8 cellular contexts compared by ENCODE assay signal in the genomic region with DNA sequence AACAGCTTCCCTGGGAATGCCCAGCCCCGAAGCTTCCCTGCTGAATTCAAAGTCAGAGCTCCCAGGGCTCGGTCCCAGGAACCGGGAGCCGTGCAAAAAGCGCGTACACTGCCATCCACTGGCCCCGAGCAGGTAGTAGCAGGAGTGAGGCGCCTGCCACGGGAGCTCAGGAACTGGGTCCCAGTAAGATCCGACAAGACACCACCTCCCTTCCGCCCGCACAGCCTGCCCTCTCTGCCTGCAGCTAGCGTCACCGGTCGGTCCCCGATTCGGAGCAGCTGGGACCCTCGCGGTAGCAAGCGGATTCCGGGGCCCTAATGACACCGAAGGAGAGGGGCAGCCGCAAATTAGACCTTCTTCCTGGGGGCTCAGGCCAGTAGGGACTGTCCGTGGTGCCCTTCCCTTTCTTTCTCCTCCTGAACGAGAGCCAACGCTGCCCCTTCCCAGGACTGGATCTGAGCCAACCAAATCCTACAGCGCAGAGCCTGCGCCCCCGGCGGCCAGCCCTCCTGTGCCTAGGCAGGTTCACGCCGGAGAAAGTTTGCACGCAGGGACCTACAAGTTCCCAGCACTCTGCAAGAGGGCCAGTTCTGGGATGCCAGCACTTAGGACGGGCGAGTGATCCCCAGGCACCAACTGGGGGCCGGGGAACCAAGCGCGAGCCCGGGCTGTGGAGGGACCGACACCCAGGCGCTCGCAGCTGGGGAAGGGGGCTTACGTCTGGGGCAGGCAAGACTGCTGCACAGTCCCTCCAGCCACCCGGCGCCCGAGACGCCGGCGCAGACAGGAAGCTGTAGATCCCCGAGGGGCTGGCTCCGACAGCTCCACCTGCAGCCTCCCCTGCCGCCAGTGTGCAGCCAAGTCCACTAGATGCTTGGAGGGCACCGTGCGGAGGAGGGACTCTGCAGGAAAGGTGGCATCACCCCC. TPM values are rescaled to one million over a fixed set of nuclear protein-coding genes. Genes with fewer than 3 reads are reported as not detected.
DNase-seq lines count a peak whose midpoint lies in the region; ATAC-seq and TF ChIP-seq lines count a peak whose summit lies in the region.

No MANE protein-coding gene starts in this region.

- no peaks in the 10 kb centered on the region for H3K36me3 Mint-ChIP-seq in CD4-positive, CD25-positive, alpha-beta regulatory T cell
- H3K36me3 Mint-ChIP-seq in activated CD8-positive, alpha-beta memory T cell treated with anti-CD3 and anti-CD28 coated beads, Interleukin-2, amount 10 ng/mL, durations not matched to agents 7 days and 5 days = no peaks in the 10 kb centered on the region
- H3K36me3 Mint-ChIP-seq in endothelial cell (ENCODE audit: low read depth, unreplicated experiment) = no peaks in the 10 kb centered on the region

- H2BK5ac ChIP-seq in mesendoderm (ENCODE audit: low read length) = no peak overlapping the region

- H3K4me3 ChIP-seq in CD4-positive, CD25-positive, alpha-beta regulatory T cell (ENCODE audit: low read depth, low read length) = peak overlapping the region; percentile 74
- peak overlapping the region; percentile 44 for H3K4me3 ChIP-seq in mesendoderm (ENCODE audit: low read length)

- H3K4me1 ChIP-seq in CD4-positive, CD25-positive, alpha-beta regulatory T cell (ENCODE audit: control insufficient read depth, insufficient read depth, low read length, poor library complexity, severe bottlenecking) = peaks cover 36% of the 10 kb centered on the region
- H3K4me1 ChIP-seq in mesendoderm (ENCODE audit: control insufficient read depth, low read depth, low read length) = peaks cover 5% of the 10 kb centered on the region

- no peaks in the 10 kb centered on the region for H3K36me3 ChIP-seq in CD4-positive, CD25-positive, alpha-beta regulatory T cell (ENCODE audit: control insufficient read depth, insufficient read depth, low read length)
- no peaks in the 10 kb centered on the region for H3K36me3 ChIP-seq in mesendoderm (ENCODE audit: control insufficient read depth, insufficient read depth, low read length)

- no peak overlapping the region for H3K23ac ChIP-seq in mesendoderm (ENCODE audit: low read length)

- peak overlapping the region; percentile 84 to 92 (median 87) for H3K4me3 Mint-ChIP-seq in CD4-positive, CD25-positive, alpha-beta regulatory T cell
- peak overlapping the region; percentile 74 for H3K4me3 Mint-ChIP-seq in activated CD8-positive, alpha-beta memory T cell treated with anti-CD3 and anti-CD28 coated beads, Interleukin-2, amount 10 ng/mL, durations not matched to agents 7 days and 5 days
- peak overlapping the region; percentile 77 for H3K4me3 Mint-ChIP-seq in endothelial cell (ENCODE audit: unreplicated experiment)

- peaks cover 38% of the 10 kb centered on the region for H3K27me3 Mint-ChIP-seq in CD4-positive, CD25-positive, alpha-beta regulatory T cell
- peaks cover 20% of the 10 kb centered on the region for H3K27me3 Mint-ChIP-seq in activated CD8-positive, alpha-beta memory T cell treated with anti-CD3 and anti-CD28 coated beads, Interleukin-2, amount 10 ng/mL, durations not matched to agents 7 days and 5 days
- H3K27me3 Mint-ChIP-seq in endothelial cell (ENCODE audit: unreplicated experiment) = peaks cover 10% of the 10 kb centered on the region

- peak; percentile 20 to 73 (median 41) for DNase-seq in CD4-positive, CD25-positive, alpha-beta regulatory T cell
- DNase-seq in NCI-H774 (lab: John Stamatoyannopoulos, UW) (peak; percentile 83), endothelial cell (ENCODE audit: low spot score) (peak; percentile 77), mesendoderm (peak; percentile 94)
- DNase-seq in activated CD8-positive, alpha-beta memory T cell treated with anti-CD3 and anti-CD28 coated beads, Interleukin-2, amount 10 ng/mL, durations not matched to agents 7 days and 5 days = peak; percentile 74
- DNase-seq in stimulated activated CD8-positive, alpha-beta memory T cell treated with anti-CD3 and anti-CD28 coated beads, Interleukin-12 subunit alpha, Interleukin-12 subunit beta, amount 100 ng/mL, for 4 hours (ENCODE audit: low read depth) = peak; percentile 22

- peak overlapping the region in 2 of 3 donors; percentile 20 to 29 for H3K27ac Mint-ChIP-seq in CD4-positive, CD25-positive, alpha-beta regulatory T cell
- H3K27ac Mint-ChIP-seq in activated CD8-positive, alpha-beta memory T cell treated with anti-CD3 and anti-CD28 coated beads, Interleukin-2, amount 10 ng/mL, durations not matched to agents 7 days and 5 days = no peak overlapping the region
- H3K27ac Mint-ChIP-seq in endothelial cell (ENCODE audit: unreplicated experiment) = no peak overlapping the region

- no peak overlapping the region for H3K18ac ChIP-seq in mesendoderm (ENCODE audit: low read length)

- peak overlapping the region; percentile 63 for H3K9ac ChIP-seq in mesendoderm (ENCODE audit: low read length)

- H4K8ac ChIP-seq in mesendoderm (ENCODE audit: low read depth, low read length) = no peak overlapping the region

- peak; percentile 26 for TF ChIP-seq CTCF in endothelial cell (IDR thresholded peaks at IDR 0.05; ENCODE audit: unreplicated experiment)

- WGBS in mesendoderm (ENCODE audit: extremely low coverage, insufficient coverage, low lambda C conversion rate) = no CpG with 5 or more reads among the region's 54 CpGs

- no peak overlapping the region for H2BK15ac ChIP-seq in mesendoderm (replicated peaks; ENCODE audit: low read depth)

- H3K9me3 Mint-ChIP-seq in CD4-positive, CD25-positive, alpha-beta regulatory T cell = peaks cover 0 to under 1% (median 0%) of the 10 kb centered on the region in 7 donors
- no peaks in the 10 kb centered on the region for H3K9me3 Mint-ChIP-seq in activated CD8-positive, alpha-beta memory T cell treated with anti-CD3 and anti-CD28 coated beads, Interleukin-2, amount 10 ng/mL, durations not matched to agents 7 days and 5 days (ENCODE audit: low read depth)
- no peaks in the 10 kb centered on the region for H3K9me3 Mint-ChIP-seq in endothelial cell (ENCODE audit: unreplicated experiment)

- peak overlapping the region; percentile 88 for H3K56ac ChIP-seq in mesendoderm (ENCODE audit: low read length)

- H3K9me3 ChIP-seq in CD4-positive, CD25-positive, alpha-beta regulatory T cell (ENCODE audit: control insufficient read depth in 2 of 2, low read length in 2 of 2) = no peaks in the 10 kb centered on the region

- no peaks in the 10 kb centered on the region for H3K79me1 ChIP-seq in mesendoderm (ENCODE audit: low read length)

- H3K4me2 ChIP-seq in mesendoderm (ENCODE audit: low read length) = peak overlapping the region; percentile 83

- H3K27me3 ChIP-seq in CD4-positive, CD25-positive, alpha-beta regulatory T cell (ENCODE audit: control insufficient read depth, insufficient read depth, low read length) = peaks cover 4% of the 10 kb centered on the region
- H3K27me3 ChIP-seq in mesendoderm (ENCODE audit: insufficient read depth, low read length, poor library complexity) = no peaks in the 10 kb centered on the region

- CTCF ChIA-PET in activated CD8-positive, alpha-beta memory T cell treated with anti-CD3 and anti-CD28 coated beads, Interleukin-2, amount 10 ng/mL, durations not matched to agents 7 days and 5 days (lab: Charles Lee) = interaction anchor here (0.7 to 2.5 kb wide), 25 partner anchors 9 to 295 kb away, joined by 3 to 20 read pairs (median 4); no protein-coding TSS in a partner anchor

- H2AK5ac ChIP-seq in mesendoderm (ENCODE audit: low read length) = no peak overlapping the region

- H3K4me1 Mint-ChIP-seq in CD4-positive, CD25-positive, alpha-beta regulatory T cell = peaks cover 15 to 36% (median 24%) of the 10 kb centered on the region in 4 donors
- H3K4me1 Mint-ChIP-seq in activated CD8-positive, alpha-beta memory T cell treated with anti-CD3 and anti-CD28 coated beads, Interleukin-2, amount 10 ng/mL, durations not matched to agents 7 days and 5 days = peaks cover 16% of the 10 kb centered on the region
- peaks cover 13% of the 10 kb centered on the region for H3K4me1 Mint-ChIP-seq in endothelial cell (ENCODE audit: unreplicated experiment)

- no peak overlapping the region for H4K5ac ChIP-seq in mesendoderm (ENCODE audit: low read length)

- H3K27ac ChIP-seq in CD4-positive, CD25-positive, alpha-beta regulatory T cell (ENCODE audit: insufficient read depth, low read length, poor library complexity, severe bottlenecking) = no peak overlapping the region
- H3K27ac ChIP-seq in mesendoderm (ENCODE audit: low read depth, low read length) = no peak overlapping the region

- H2BK120ac ChIP-seq in mesendoderm (ENCODE audit: low read depth, low read length) = no peak overlapping the region

- H3K4ac ChIP-seq in mesendoderm (ENCODE audit: low read depth, low read length) = no peak overlapping the region

- ATAC-seq in CD4-positive, CD25-positive, alpha-beta regulatory T cell (ENCODE audit: low read depth in 2 of 2) = peak; percentile 66 to 80
- ATAC-seq in GM19328 (IDR thresholded peaks at IDR 0.05; ENCODE audit: unreplicated experiment) (peak; percentile 59), HG03439 (IDR thresholded peaks at IDR 0.05; ENCODE audit: unreplicated experiment) (peak; percentile 74)
- ATAC-seq in activated CD8-positive, alpha-beta memory T cell treated with anti-CD3 and anti-CD28 coated beads, Interleukin-2, amount 10 ng/mL, durations not matched to agents 7 days and 5 days = peak; percentile 87

- no peaks in the 10 kb centered on the region for H3K79me2 ChIP-seq in mesendoderm (ENCODE audit: control insufficient read depth, insufficient read depth, low read length)

RNA-seq across cellular contexts. Expression of a gene that starts 0.9 kb away (rescaled TPM):
- total RNA-seq in CD4-positive, CD25-positive, alpha-beta regulatory T cell = 0.64 TPM
- not detected for polyA plus RNA-seq in CD4-positive, CD25-positive, alpha-beta regulatory T cell
- total RNA-seq in activated CD8-positive, alpha-beta memory T cell treated with anti-CD3 and anti-CD28 coated beads, Interleukin-2, amount 10 ng/mL, durations not matched to agents 7 days and 5 days = not detected
- total RNA-seq in endothelial cell (ENCODE audit: unreplicated experiment) = 0.51 TPM
- 0.13 TPM for polyA plus RNA-seq in mesendoderm (2013, experiment 1 of 2)
- 0.07 TPM for polyA plus RNA-seq in mesendoderm (2013, experiment 2 of 2)

Comparison
In these comparisons a context has a peak if more than half of its experiments do, and no peak if none do; other contexts are left out.
1. DNase-seq: peak in every context shown above with its lines; median percentile 94 in mesendoderm; 83 in NCI-H774; 77 in endothelial cell; 74 in activated CD8-positive, alpha-beta memory T cell treated with anti-CD3 and anti-CD28 coated beads, Interleukin-2, amount 10 ng/mL, durations not matched to agents 7 days and 5 days; 41 in CD4-positive, CD25-positive, alpha-beta regulatory T cell; 22 in stimulated activated CD8-positive, alpha-beta memory T cell treated with anti-CD3 and anti-CD28 coated beads, Interleukin-12 subunit alpha, Interleukin-12 subunit beta, amount 100 ng/mL, for 4 hours.
2. H3K27ac Mint-ChIP-seq: peak in CD4-positive, CD25-positive, alpha-beta regulatory T cell (2 of 3); none in activated CD8-positive, alpha-beta memory T cell treated with anti-CD3 and anti-CD28 coated beads, Interleukin-2, amount 10 ng/mL, durations not matched to agents 7 days and 5 days (single experiment) and endothelial cell (single experiment).
3. Peak in every context shown above with its lines, with median percentiles within 50 percentile points of each other: ATAC-seq and H3K4me3 Mint-ChIP-seq.